In the genomic region with DNA sequence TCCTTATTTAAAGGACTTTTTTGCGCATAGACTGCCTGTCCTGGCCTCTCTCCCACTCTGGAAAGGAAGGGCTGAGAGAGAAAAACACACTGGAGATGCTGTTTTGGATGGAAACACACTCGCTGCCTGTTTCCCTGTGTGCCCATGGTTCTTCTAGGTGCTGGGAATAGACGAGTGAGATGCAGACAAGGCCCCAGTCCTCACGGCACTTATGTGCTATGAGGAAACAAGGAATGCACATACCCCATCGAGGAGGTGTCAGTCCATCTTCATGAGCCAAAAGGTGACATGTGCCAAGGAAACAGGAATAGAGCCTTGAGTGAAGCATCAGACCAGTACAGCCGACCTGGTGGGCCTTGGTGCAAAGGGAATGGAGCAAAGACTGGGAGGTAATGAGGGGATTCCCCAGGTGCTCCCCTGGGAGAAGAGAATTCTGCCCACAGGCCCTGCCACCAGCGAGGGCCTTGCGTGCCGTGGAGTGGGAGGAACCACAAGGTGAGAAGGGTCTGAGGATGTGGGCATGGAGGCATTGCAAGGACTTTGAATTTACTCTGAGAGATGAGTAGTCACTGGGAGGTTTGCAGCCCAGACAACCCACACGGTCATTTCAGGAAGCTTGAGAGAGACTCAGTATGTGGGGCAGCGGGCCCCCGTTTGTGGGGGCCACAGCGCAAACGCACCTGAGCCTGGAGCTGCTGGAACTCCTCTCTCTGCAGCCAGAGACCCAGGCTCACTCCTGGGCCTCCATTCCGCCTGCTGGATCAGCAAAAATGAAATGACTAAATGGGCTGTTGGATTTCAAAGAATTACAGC, we compare ENCODE assay signal across 1 cellular context.
TF ChIP-seq lines count a peak whose summit lies in the region.

No MANE protein-coding gene starts in this region.

TF ChIP-seq in GM23338, 12 proteins besides CTCF, POLR2A, EP300 and RAD21 (continued from another document):
- TF ChIP-seq ZNF462 (CRISPR knock-in tag; IDR thresholded peaks at IDR 0.05): no peak
- no peak for TF ChIP-seq EZH2 (IDR thresholded peaks at IDR 0.05; ENCODE audit: low read depth, unreplicated experiment)
- no peak for TF ChIP-seq STAT1 (IDR thresholded peaks at IDR 0.05; ENCODE audit: unreplicated experiment)
- no peak for TF ChIP-seq NANOG (IDR thresholded peaks at IDR 0.05; ENCODE audit: borderline replicate concordance)
- no peak for TF ChIP-seq JUNB (IDR thresholded peaks at IDR 0.05; ENCODE audit: unreplicated experiment)
- TF ChIP-seq ZNF114 (CRISPR knock-in tag; IDR thresholded peaks at IDR 0.05): no peak
- TF ChIP-seq CREB1 (CRISPR knock-in tag; IDR thresholded peaks at IDR 0.05; ENCODE audit: low read depth): no peak
- no peak for TF ChIP-seq REST (IDR thresholded peaks at IDR 0.05; ENCODE audit: unreplicated experiment)
- TF ChIP-seq POLR2AphosphoS5 (IDR thresholded peaks at IDR 0.05; ENCODE audit: low read depth): no peak
- no peak for TF ChIP-seq EZH2phosphoT487 (IDR thresholded peaks at IDR 0.05; ENCODE audit: unreplicated experiment)
